2 cellular contexts compared by ENCODE assay signal in the genomic region with DNA sequence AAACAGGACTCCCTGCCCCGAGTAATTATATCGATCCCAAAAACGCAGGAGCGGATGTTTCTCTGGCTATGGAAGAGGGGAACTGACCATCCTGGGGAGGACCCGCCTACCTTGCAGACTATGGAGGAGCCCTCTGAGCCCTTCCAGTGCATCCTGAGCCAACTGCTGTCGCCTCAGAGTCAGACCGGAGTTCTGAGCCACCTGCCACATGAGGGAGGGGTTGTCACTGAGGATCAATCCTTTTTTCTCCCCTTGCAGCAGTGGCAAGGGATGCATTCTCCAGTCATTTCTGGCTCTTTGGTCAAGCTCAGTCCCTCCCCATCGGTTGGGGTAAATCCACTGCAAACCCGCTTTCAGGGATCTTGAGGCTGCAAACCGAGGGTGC.
TF ChIP-seq lines count a peak whose summit lies in the region.

No MANE protein-coding gene starts in this region.

TF ChIP-seq in K562, 482 proteins besides CTCF, POLR2A, EP300 and RAD21:
- TF ChIP-seq L3MBTL2 (IDR thresholded peaks at IDR 0.05) (no peak), SAP30 (IDR thresholded peaks at IDR 0.05; ENCODE audit: borderline replicate concordance, insufficient read depth, low read depth, low read length, poor library complexity, severe bottlenecking) (peak; percentile 47), HDAC2 (IDR thresholded peaks at IDR 0.05) (no peak), JUN (IDR thresholded peaks at IDR 0.05; ENCODE audit: borderline replicate concordance, low read depth, low read length) (no peak), JUN (CRISPR knock-in tag; IDR thresholded peaks at IDR 0.05; ENCODE audit: borderline replicate concordance) (no peak), RFX7 (CRISPR knock-in tag; IDR thresholded peaks at IDR 0.05) (no peak), NR1H2 (CRISPR knock-in tag; IDR thresholded peaks at IDR 0.05) (no peak), RCOR1 (IDR thresholded peaks at IDR 0.05; ENCODE audit: borderline replicate concordance in 1 of 2, low read depth in 2 of 2, low read length in 2 of 2) (no peak)

TF ChIP-seq in HEK293T, 16 proteins besides CTCF, POLR2A, EP300 and RAD21:
- no peak for TF ChIP-seq SUZ12 (IDR thresholded peaks at IDR 0.05)
- TF ChIP-seq FOXM1 (IDR thresholded peaks at IDR 0.05; ENCODE audit: borderline replicate concordance), result no peak
- TF ChIP-seq ARNT (IDR thresholded peaks at IDR 0.05), result no peak
- TF ChIP-seq BHLHE40 (IDR thresholded peaks at IDR 0.05; ENCODE audit: borderline replicate concordance), result no peak
- TF ChIP-seq SP1 (IDR thresholded peaks at IDR 0.05), result no peak
- no peak for TF ChIP-seq ZNF384 (IDR thresholded peaks at IDR 0.05)
- TF ChIP-seq CTBP1 (IDR thresholded peaks at IDR 0.05; ENCODE audit: borderline replicate concordance), result no peak
- no peak for TF ChIP-seq FOXA1 (IDR thresholded peaks at IDR 0.05)
- TF ChIP-seq NFRKB (IDR thresholded peaks at IDR 0.05), result no peak
- TF ChIP-seq, protein P1, sequence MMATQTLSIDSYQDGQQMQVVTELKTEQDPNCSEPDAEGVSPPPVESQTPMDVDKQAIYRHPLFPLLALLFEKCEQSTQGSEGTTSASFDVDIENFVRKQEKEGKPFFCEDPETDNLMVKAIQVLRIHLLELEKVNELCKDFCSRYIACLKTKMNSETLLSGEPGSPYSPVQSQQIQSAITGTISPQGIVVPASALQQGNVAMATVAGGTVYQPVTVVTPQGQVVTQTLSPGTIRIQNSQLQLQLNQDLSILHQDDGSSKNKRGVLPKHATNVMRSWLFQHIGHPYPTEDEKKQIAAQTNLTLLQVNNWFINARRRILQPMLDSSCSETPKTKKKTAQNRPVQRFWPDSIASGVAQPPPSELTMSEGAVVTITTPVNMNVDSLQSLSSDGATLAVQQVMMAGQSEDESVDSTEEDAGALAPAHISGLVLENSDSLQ (IDR thresholded peaks at IDR 0.05), result no peak
- no peak for TF ChIP-seq LEF1 (IDR thresholded peaks at IDR 0.05; ENCODE audit: borderline replicate concordance)
- no peak for TF ChIP-seq ELF4 (IDR thresholded peaks at IDR 0.05)
